Comparison of ENCODE assay signal across 8 cellular contexts in genomic region chr14:23550827-23551265, GRCh38. TPM values are rescaled to one million over a fixed set of nuclear protein-coding genes. Genes with fewer than 3 reads are reported as not detected.
DNase-seq lines count a peak whose midpoint lies in the region; ATAC-seq and TF ChIP-seq lines count a peak whose summit lies in the region.

No MANE protein-coding gene starts in this region.

- TF ChIP-seq CTCF in Peyer's patch (IDR thresholded peaks at IDR 0.05) (no peak), foreskin keratinocyte (conservative IDR thresholded peaks at IDR 0.05) (no peak)

- H3K9ac ChIP-seq in rectal smooth muscle tissue (ENCODE audit: low read length), result no peak overlapping the region

- H3K27me3 ChIP-seq in Peyer's patch, result no peaks in the 10 kb centered on the region
- peaks cover 41% of the 10 kb centered on the region for H3K27me3 ChIP-seq in foreskin keratinocyte
- H3K27me3 ChIP-seq in rectal smooth muscle tissue (ENCODE audit: control insufficient read depth, insufficient read depth, low read length), result no peaks in the 10 kb centered on the region

- no peaks in the 10 kb centered on the region for H3K9me3 ChIP-seq in Peyer's patch

- DNase-seq in ELR (ENCODE audit: low read depth) (peak; percentile 36), Peyer's patch (peak in 1 of 3 donors; percentile 55), foreskin keratinocyte (no peak), SHP77 treated with DMSO at 0.1 percent for 48 hours (lab: John Stamatoyannopoulos, UW) (no peak)

- H3K36me3 ChIP-seq in Peyer's patch (no peaks in the 10 kb centered on the region), rectal smooth muscle tissue (ENCODE audit: control insufficient read depth, insufficient read depth, low read length) (no peaks in the 10 kb centered on the region)

- ATAC-seq in foreskin keratinocyte (peak; percentile 2), GM18861 (IDR thresholded peaks at IDR 0.05; ENCODE audit: unreplicated experiment) (no peak), HG03175 (IDR thresholded peaks at IDR 0.05; ENCODE audit: unreplicated experiment) (no peak), HG02588 (IDR thresholded peaks at IDR 0.05; ENCODE audit: unreplicated experiment) (no peak)

- H3K4me1 ChIP-seq in Peyer's patch (peaks cover 0 to 20% (median 3%) of the 10 kb centered on the region in 4 donors), foreskin keratinocyte (no peaks in the 10 kb centered on the region), rectal smooth muscle tissue (ENCODE audit: control insufficient read depth, insufficient read depth, low read length) (peaks cover 2% of the 10 kb centered on the region)

- peak overlapping the region; percentile 49 to 76 (median 65) for H3K4me3 ChIP-seq in Peyer's patch
- peak overlapping the region; percentile 79 for H3K4me3 ChIP-seq in rectal smooth muscle tissue (ENCODE audit: low read length)

- H3K27ac ChIP-seq in Peyer's patch (peak overlapping the region in 2 of 4 donors; percentile 28 to 30), foreskin keratinocyte (no peak overlapping the region), rectal smooth muscle tissue (ENCODE audit: low read depth, low read length) (no peak overlapping the region)

- TF ChIP-seq POLR2A in Peyer's patch (IDR thresholded peaks at IDR 0.05), result no peak

RNA-seq across cellular contexts. Expression of gene ZFHX2, which starts 0.7 kb away (rescaled TPM):
- total RNA-seq in Peyer's patch (1 to 10 TPM in 2 of 4 donors, under 1 TPM in 2; 0.53 to 7.4 (median 1.0) TPM), foreskin keratinocyte (0.32 and 0.44 TPM in 2 replicates)
- polyA plus RNA-seq in foreskin keratinocyte, result 0.33 and 0.76 TPM in 2 replicates

RNA-seq across cellular contexts. Expression of gene THTPA, which starts 5.2 kb away (rescaled TPM):
- total RNA-seq in Peyer's patch (10 to 100 TPM; 23.3 to 48.5 (median 37.6) TPM), foreskin keratinocyte (4.0 and 6.0 TPM in 2 replicates)
- polyA plus RNA-seq in foreskin keratinocyte, result 6.5 and 7.5 TPM in 2 replicates

RNA-seq across cellular contexts. Expression of gene AP1G2, which starts 16.7 kb away (rescaled TPM):
- 100 to 1,000 TPM; 175 to 369 (median 341) TPM for total RNA-seq in Peyer's patch
- 79.0 and 80.6 TPM in 2 replicates for total RNA-seq in foreskin keratinocyte
- 89.8 and 91.1 TPM in 2 replicates for polyA plus RNA-seq in foreskin keratinocyte

RNA-seq across cellular contexts. Expression of gene JPH4, which starts 27.7 kb away (rescaled TPM):
- total RNA-seq in Peyer's patch, result 1 to 10 TPM in 2 of 4 donors, under 1 TPM in 1, not detected in 1; 0.85 to 8.3 (median 1.5) TPM
- not detected in 2 replicates for total RNA-seq in foreskin keratinocyte
- polyA plus RNA-seq in foreskin keratinocyte, result 0.02 TPM in 1 of 2 replicates, not detected in the other
